Comparison of ENCODE assay signal across 18 cellular contexts in genomic region chr19:30231408-30232318, GRCh38.
DNase-seq lines count a peak whose midpoint lies in the region; FAIRE-seq and TF ChIP-seq lines count a peak whose summit lies in the region.
"Had no signal": no experiment of that assay in that cellular context is flagged by ENCODE, and none has a peak within 500 bp of the region (broad histone marks: within the 10 kb centered on the region; RNA-seq: fewer than 3 reads in every experiment).

No MANE protein-coding gene starts in this region.

- no peak overlapping the region for H3K56ac ChIP-seq in H1 (replicated peaks; ENCODE audit: insufficient read length, low read depth, low read length)

- H3K9me3 ChIP-seq in H1 (ENCODE audit: insufficient read depth in 2 of 2, low read depth in 1 of 2, low read length in 1 of 2) = no peaks in the 10 kb centered on the region
- H3K9me3 ChIP-seq in neuronal stem cell (replicated peaks in 1 of 2; ENCODE audit: control insufficient read depth in 2 of 2, insufficient read depth in 1 of 2, low read depth in 1 of 2, low read length in 2 of 2) = no peaks in the 10 kb centered on the region
- H3K9me3 ChIP-seq: HAP-1 had no signal

- no peak overlapping the region for H3K4me3 Mint-ChIP-seq in activated T-helper 2 cell treated with anti-CD3 and anti-CD28 coated beads, Interferon-gamma antibody, Interleukin-2, Interleukin-4, amounts not matched to agents 10 μg/mL and 5 μg/mL and 100 μg/mL, durations not matched to agents 14 hours and 24 hours and 36 hours (ENCODE audit: low read depth)
- H3K4me3 Mint-ChIP-seq: HFFc6 had no signal

- POLR2A ChIA-PET in H1 (lab: Charles Lee; ENCODE audit: partially characterized antibody) = no interaction called here

- no peak overlapping the region for H2BK5ac ChIP-seq in H1 (ENCODE audit: low read depth, low read length)
- H2BK5ac ChIP-seq in neuronal stem cell (ENCODE audit: low read length) = no peak overlapping the region

- H2AK5ac ChIP-seq in H1 (ENCODE audit: low read depth, low read length) (peak overlapping the region; percentile 65; the same call in 1 of the 2 replicates), neuronal stem cell (ENCODE audit: low read depth, low read length) (peak overlapping the region; percentile 8)

- no peaks in the 10 kb centered on the region for H3K9me3 Mint-ChIP-seq in activated T-helper 2 cell treated with anti-CD3 and anti-CD28 coated beads, Interferon-gamma antibody, Interleukin-2, Interleukin-4, amounts not matched to agents 10 μg/mL and 5 μg/mL and 100 μg/mL, durations not matched to agents 14 hours and 24 hours and 36 hours
- H3K9me3 Mint-ChIP-seq: HFFc6 had no signal

- peaks cover 10 to 47% (median 43%) of the 10 kb centered on the region in 4 experiments for H3K27me3 ChIP-seq in H1 (replicated peaks in 1 of 4; ENCODE audit: control insufficient read depth in 3 of 4, extremely low read depth in 1 of 4, insufficient read depth in 3 of 4, low read length in 3 of 4)
- H3K27me3 ChIP-seq in neuronal stem cell (ENCODE audit: control insufficient read depth in 3 of 3, insufficient read depth in 3 of 3, low read depth in 1 of 3, low read length in 3 of 3) = peaks cover 2 to 34% (median 29%) of the 10 kb centered on the region in 3 experiments

- no peak overlapping the region for H2BK15ac ChIP-seq in H1 (ENCODE audit: low read length)
- H2BK15ac ChIP-seq in neuronal stem cell (ENCODE audit: low read length) = no peak overlapping the region

- H4K5ac ChIP-seq in H1 (ENCODE audit: insufficient read length, low read depth, low read length) = no peak overlapping the region

- no peaks in the 10 kb centered on the region for H4K20me1 ChIP-seq in H1 (replicated peaks in 1 of 2; ENCODE audit: control insufficient read depth in 1 of 2, insufficient read depth in 2 of 2, low read length in 2 of 2)

- no peak for TF ChIP-seq POLR2A in H1 (IDR thresholded peaks at IDR 0.05; ENCODE audit: control extremely low read depth in 1 of 2, low read depth in 2 of 2, low read length in 2 of 2)

- no peaks in the 10 kb centered on the region; the same call in 1 of the 2 replicates for H3K79me1 ChIP-seq in H1 (ENCODE audit: low read depth, low read length)
- no peaks in the 10 kb centered on the region for H3K79me1 ChIP-seq in neuronal stem cell (ENCODE audit: low read depth, low read length)

- no peak overlapping the region for H3K27ac Mint-ChIP-seq in activated T-helper 2 cell treated with anti-CD3 and anti-CD28 coated beads, Interferon-gamma antibody, Interleukin-2, Interleukin-4, amounts not matched to agents 10 μg/mL and 5 μg/mL and 100 μg/mL, durations not matched to agents 14 hours and 24 hours and 36 hours
- H3K27ac Mint-ChIP-seq: CD8-positive, alpha-beta memory T cell; HFFc6 had no signal

- H3K14ac ChIP-seq in H1 (ENCODE audit: insufficient read length) (no peak overlapping the region), neuronal stem cell (ENCODE audit: low read length) (peak overlapping the region; percentile 71)

- no peaks in the 10 kb centered on the region for H3K36me3 Mint-ChIP-seq in activated T-helper 2 cell treated with anti-CD3 and anti-CD28 coated beads, Interferon-gamma antibody, Interleukin-2, Interleukin-4, amounts not matched to agents 10 μg/mL and 5 μg/mL and 100 μg/mL, durations not matched to agents 14 hours and 24 hours and 36 hours (ENCODE audit: low read depth)
- H3K36me3 Mint-ChIP-seq: CD8-positive, alpha-beta memory T cell had no signal

- no peak for TF ChIP-seq RAD21 in H1 (IDR thresholded peaks at IDR 0.05 in 1 of 2, conservative IDR thresholded peaks at IDR 0.05 in 1 of 2; ENCODE audit: low read depth in 2 of 2, low read length in 2 of 2)

- no peak overlapping the region for H3K4ac ChIP-seq in H1 (replicated peaks; ENCODE audit: insufficient read length, low read depth, low read length)
- H3K4ac ChIP-seq in neuronal stem cell (ENCODE audit: low read length) = no peak overlapping the region

- peaks cover 10% of the 10 kb centered on the region for H3K4me1 Mint-ChIP-seq in activated T-helper 2 cell treated with anti-CD3 and anti-CD28 coated beads, Interferon-gamma antibody, Interleukin-2, Interleukin-4, amounts not matched to agents 10 μg/mL and 5 μg/mL and 100 μg/mL, durations not matched to agents 14 hours and 24 hours and 36 hours (ENCODE audit: low read depth)

- H3K27ac ChIP-seq in H1 (ENCODE audit: low read depth, low read length) (no peak overlapping the region), neuronal stem cell (replicated peaks; ENCODE audit: low read length) (no peak overlapping the region)
- H3K27ac ChIP-seq: 22Rv1, GM23248, HL-60 had no signal

- no peak overlapping the region for H4K8ac ChIP-seq in H1 (ENCODE audit: extremely low read depth, insufficient read depth, low read length)
- H4K8ac ChIP-seq in neuronal stem cell (ENCODE audit: low read depth, low read length) = no peak overlapping the region

- no peak overlapping the region for H2BK120ac ChIP-seq in H1 (replicated peaks; ENCODE audit: low read depth, low read length)
- H2BK120ac ChIP-seq in neuronal stem cell (ENCODE audit: low read depth, low read length) = no peak overlapping the region

- peaks cover 53% of the 10 kb centered on the region for H3K27me3 Mint-ChIP-seq in activated T-helper 2 cell treated with anti-CD3 and anti-CD28 coated beads, Interferon-gamma antibody, Interleukin-2, Interleukin-4, amounts not matched to agents 10 μg/mL and 5 μg/mL and 100 μg/mL, durations not matched to agents 14 hours and 24 hours and 36 hours (ENCODE audit: low read depth)

- H3K9ac ChIP-seq in H1 (replicated peaks in 1 of 4; ENCODE audit: extremely low read depth in 1 of 4, low read depth in 3 of 4, low read length in 3 of 4) = no peak overlapping the region
- H3K9ac ChIP-seq in neuronal stem cell (ENCODE audit: low read depth, low read length, poor library complexity) = no peak overlapping the region
- H3K9ac ChIP-seq: GM23248 had no signal

- H3K36me3 ChIP-seq in H1 (ENCODE audit: control insufficient read depth in 2 of 4, insufficient read depth in 4 of 4, low read length in 3 of 4) (no peaks in the 10 kb centered on the region), neuronal stem cell (replicated peaks in 1 of 2; ENCODE audit: control insufficient read depth in 2 of 2, insufficient read depth in 2 of 2, low read length in 2 of 2) (no peaks in the 10 kb centered on the region)
- H3K36me3 ChIP-seq: HAP-1 had no signal

- WGBS in H1 (ENCODE audit: extremely low coverage in 1 of 2, insufficient coverage in 1 of 2, insufficient read length in 1 of 2, insufficient replicate concordance in 2 of 2, low coverage in 1 of 2, low lambda C conversion rate in 2 of 2, missing lambda C conversion rate in 1 of 2), 2 experiments = 86% methylated on average over 8 of the region's 8 CpGs; no CpG with 5 or more reads in 1 of the 2 experiments
- no CpG with 5 or more reads among the region's 8 CpGs for WGBS in neuronal stem cell (ENCODE audit: extremely low coverage in 2 of 2, insufficient read length in 2 of 2, insufficient replicate concordance in 1 of 2), 2 donors

- no peaks in the 10 kb centered on the region for H3K79me2 ChIP-seq in H1 (ENCODE audit: control insufficient read depth in 1 of 2, insufficient read depth in 2 of 2, low read length in 2 of 2)

- no peak overlapping the region; the same call in 1 of the 2 replicates for H2BK20ac ChIP-seq in H1 (ENCODE audit: low read length)

- no peak overlapping the region for H3K23ac ChIP-seq in H1 (ENCODE audit: insufficient read length)
- peak overlapping the region; percentile 10 for H3K23ac ChIP-seq in neuronal stem cell (ENCODE audit: low read depth, low read length, poor library complexity)

- peak; percentile 22 for DNase-seq in DMS79 (lab: John Stamatoyannopoulos, UW)
- DNase-seq in NCI-H1105 (lab: John Stamatoyannopoulos, UW) = peak; percentile 48
- no peak for DNase-seq in H1 (ENCODE audit: low read depth in 1 of 2, low spot score in 2 of 2)
- DNase-seq in neuronal stem cell (ENCODE audit: low spot score) = no peak
- no peak for DNase-seq in activated T-helper 2 cell treated with anti-CD3 and anti-CD28 coated beads, Interferon-gamma antibody, Interleukin-2, Interleukin-4, amounts not matched to agents 10 μg/mL and 5 μg/mL and 100 μg/mL, durations not matched to agents 14 hours and 24 hours and 36 hours (ENCODE audit: low spot score)
- no peak for DNase-seq in activated CD4-positive, CD25-positive, alpha-beta regulatory T cell (lab: John Stamatoyannopoulos, UW)
- no peak for DNase-seq in H4 (ENCODE audit: low spot score)
- no peak for DNase-seq in head of caudate nucleus
- DNase-seq: CD8-positive, alpha-beta memory T cell; DMS53; GM23248; HFFc6 had no signal

- H2BK12ac ChIP-seq in H1 (ENCODE audit: low read depth, low read length) (peak overlapping the region; percentile 41; the same call in 1 of the 2 replicates), neuronal stem cell (ENCODE audit: low read length) (peak overlapping the region; percentile 30)

- CTCF ChIA-PET in H1 (lab: Charles Lee; ENCODE audit: partially characterized antibody) = interaction anchor here (1.1 to 2.2 kb wide), 2 partner anchors 10 to 206 kb away, joined by 5 read pairs; no protein-coding TSS in a partner anchor

- peaks cover 17% of the 10 kb centered on the region for H3K23me2 ChIP-seq in H1 (ENCODE audit: low read depth, low read length)

- H3K18ac ChIP-seq in H1 (ENCODE audit: extremely low read depth, low read length) (no peak overlapping the region), neuronal stem cell (ENCODE audit: low read length) (no peak overlapping the region)

- H3K4me2 ChIP-seq in H1 (ENCODE audit: insufficient read depth in 1 of 2, low read depth in 2 of 2, low read length in 2 of 2) = no peak overlapping the region
- no peak overlapping the region for H3K4me2 ChIP-seq in neuronal stem cell (ENCODE audit: insufficient read depth, low read length, poor library complexity, severe bottlenecking)

- H4K91ac ChIP-seq in H1 (replicated peaks; ENCODE audit: insufficient read length, low read length) (no peak overlapping the region), neuronal stem cell (ENCODE audit: low read depth, low read length, poor library complexity) (no peak overlapping the region)

- no peak overlapping the region for H3K4me3 ChIP-seq in H1 (ENCODE audit: extremely low read depth in 1 of 4, insufficient read depth in 2 of 4, low read depth in 3 of 4, low read length in 4 of 4)
- no peak overlapping the region for H3K4me3 ChIP-seq in neuronal stem cell (ENCODE audit: low read length in 2 of 2)
- H3K4me3 ChIP-seq: GM23248, HAP-1, K562 had no signal

- intact Hi-C loops in activated T-helper 2 cell treated with anti-CD3 and anti-CD28 coated beads, Interferon-gamma antibody, Interleukin-2, Interleukin-4, amounts not matched to agents 10 μg/mL and 5 μg/mL and 100 μg/mL, durations not matched to agents 14 hours and 24 hours and 36 hours (cut with micrococcal nuclease) = no loop called here
- intact Hi-C loops in head of caudate nucleus (cut with DNase I) = loop anchor here (2.0 kb wide), 1 partner anchor 53 kb away; no protein-coding TSS in a partner anchor

- TF ChIP-seq CTCF in H1 (IDR thresholded peaks at IDR 0.05; ENCODE audit: control extremely low read depth in 1 of 3, insufficient read depth in 1 of 3, low read depth in 1 of 3, low read length in 3 of 3) = no peak

- H2AFZ ChIP-seq in H1 (ENCODE audit: low read length) = no peak overlapping the region
- H2AFZ ChIP-seq in neuronal stem cell (ENCODE audit: low read length) = no peak overlapping the region
- H2AFZ ChIP-seq: GM23248 had no signal

- TF ChIP-seq EP300 in H1 (IDR thresholded peaks at IDR 0.05; ENCODE audit: borderline replicate concordance in 1 of 2, low read depth in 2 of 2, low read length in 2 of 2) = no peak

- no peak for FAIRE-seq in H1 (lab: Jason Lieb, UNC)
- FAIRE-seq: G401.6, GM12891, K562 had no signal

- H3K4me1 ChIP-seq in H1 (replicated peaks in 1 of 4; ENCODE audit: control insufficient read depth in 3 of 4, insufficient read depth in 4 of 4, low read length in 3 of 4) (peaks cover 3 to 11% (median 3%) of the 10 kb centered on the region in 4 experiments; a peak in 6 of 7 replicates), neuronal stem cell (ENCODE audit: control insufficient read depth in 2 of 2, insufficient read depth in 1 of 2, low read depth in 1 of 2, low read length in 2 of 2) (peaks cover 10 to 20% of the 10 kb centered on the region in 2 donors)

Comparison
In these comparisons a context has a peak if more than half of its experiments do, and no peak if none do; other contexts are left out.
1. DNase-seq: peak in DMS79 (single experiment) and NCI-H1105 (single experiment); none in H1 (0 of 2), neuronal stem cell (single experiment), activated T-helper 2 cell treated with anti-CD3 and anti-CD28 coated beads, Interferon-gamma antibody, Interleukin-2, Interleukin-4, amounts not matched to agents 10 μg/mL and 5 μg/mL and 100 μg/mL, durations not matched to agents 14 hours and 24 hours and 36 hours (single experiment), activated CD4-positive, CD25-positive, alpha-beta regulatory T cell (0 of 4), H4 (single experiment) and head of caudate nucleus (0 of 42).